Comparison of ENCODE assay signal across 15 cellular contexts in the genomic region with DNA sequence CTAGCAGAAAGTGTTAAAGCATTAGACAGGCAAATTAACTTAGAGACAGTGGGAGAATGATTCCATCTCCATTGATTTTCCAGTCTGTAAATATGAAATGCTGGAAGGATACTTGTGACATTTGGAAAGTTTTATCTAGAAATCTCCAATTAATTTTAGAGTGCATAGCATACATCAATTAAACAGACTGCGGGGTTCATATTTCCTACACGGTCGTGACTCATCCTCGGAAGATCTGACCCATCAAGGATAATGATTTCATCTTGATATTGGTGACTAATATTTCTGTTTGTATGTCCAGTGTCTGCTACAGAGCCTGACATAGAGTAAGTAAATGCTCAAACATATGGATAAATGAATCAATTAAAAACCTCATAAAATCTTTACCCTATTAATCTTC.
DNase-seq lines count a peak whose midpoint lies in the region; ATAC-seq, FAIRE-seq and TF ChIP-seq lines count a peak whose summit lies in the region.
"Had no signal": no experiment of that assay in that cellular context is flagged by ENCODE, and none has a peak within 500 bp of the region (broad histone marks: within the 10 kb centered on the region; RNA-seq: fewer than 3 reads in every experiment).

No MANE protein-coding gene starts in this region.

- H3K9me3 ChIP-seq in astrocyte (ENCODE audit: insufficient read depth, low read depth, low read length): no peaks in the 10 kb centered on the region
- no peaks in the 10 kb centered on the region for H3K9me3 ChIP-seq in psoas muscle
- no peaks in the 10 kb centered on the region for H3K9me3 ChIP-seq in body of pancreas
- H3K9me3 ChIP-seq: SJCRH30 had no signal

- H3K27me3 ChIP-seq in astrocyte (ENCODE audit: insufficient read depth, low read length): no peaks in the 10 kb centered on the region
- no peaks in the 10 kb centered on the region for H3K27me3 ChIP-seq in psoas muscle (ENCODE audit: insufficient read depth in 3 of 3, low read length in 2 of 3)
- no peaks in the 10 kb centered on the region for H3K27me3 ChIP-seq in body of pancreas

- no peaks in the 10 kb centered on the region for H4K20me1 ChIP-seq in astrocyte (ENCODE audit: insufficient read depth, low read length)

- H3K27ac ChIP-seq in astrocyte (ENCODE audit: low read depth, low read length) (peak overlapping the region; percentile 92), psoas muscle (no peak overlapping the region), body of pancreas (no peak overlapping the region)
- H3K27ac ChIP-seq: SJCRH30 had no signal

- H3K4me3 ChIP-seq in astrocyte (ENCODE audit: insufficient read depth, low read depth, low read length) (no peak overlapping the region), fibroblast of villous mesenchyme (ENCODE audit: low read depth, low read length) (no peak overlapping the region), psoas muscle (no peak overlapping the region), body of pancreas (no peak overlapping the region)
- H3K4me3 ChIP-seq: dorsolateral prefrontal cortex, SJCRH30 had no signal

- no peaks in the 10 kb centered on the region for H3K9me3 Mint-ChIP-seq in astrocyte (ENCODE audit: unreplicated experiment)
- no peaks in the 10 kb centered on the region for H3K9me3 Mint-ChIP-seq in stimulated activated effector memory CD8-positive, alpha-beta T cell treated with anti-CD3 and anti-CD28 coated beads, Interleukin-12 subunit alpha, Interleukin-12 subunit beta, amount 100 ng/mL, for 72 hours

- no peak for FAIRE-seq in astrocyte (lab: Jason Lieb, UNC)

- H3K4me2 ChIP-seq in astrocyte (ENCODE audit: low read length): peak overlapping the region; percentile 8

- no peak overlapping the region for H2AFZ ChIP-seq in astrocyte (ENCODE audit: low read depth, low read length)

- H3K79me2 ChIP-seq in astrocyte (ENCODE audit: insufficient read depth, low read length): no peaks in the 10 kb centered on the region

- H3K9ac ChIP-seq in astrocyte (ENCODE audit: low read length): no peak overlapping the region

- in situ Hi-C loops in G401 (cut with HindIII; ENCODE audit: low sequenced_read_pairs): loop anchor here (25.0 kb wide), 1 partner anchor 475 kb away; a partner anchor contains a TSS

- H3K27me3 Mint-ChIP-seq in astrocyte (ENCODE audit: low read depth, unreplicated experiment): no peaks in the 10 kb centered on the region

- H3K4me1 Mint-ChIP-seq in astrocyte (ENCODE audit: low read depth, unreplicated experiment): peaks cover 60% of the 10 kb centered on the region
- H3K4me1 Mint-ChIP-seq in stimulated activated effector memory CD8-positive, alpha-beta T cell treated with anti-CD3 and anti-CD28 coated beads, Interleukin-12 subunit alpha, Interleukin-12 subunit beta, amount 100 ng/mL, for 72 hours: peaks cover 5% of the 10 kb centered on the region

- ATAC-seq in psoas muscle: no peak
- ATAC-seq in stimulated activated effector memory CD8-positive, alpha-beta T cell treated with anti-CD3 and anti-CD28 coated beads, Interleukin-12 subunit alpha, Interleukin-12 subunit beta, amount 100 ng/mL, for 72 hours: no peak
- ATAC-seq in body of pancreas: no peak
- ATAC-seq: left cardiac atrium; stimulated activated naive CD8-positive, alpha-beta T cell treated with anti-CD3 and anti-CD28 coated beads, Interleukin-15, Interleukin-2, amounts not matched to agents 100 U/mL and 50 U/mL, for 24 hours had no signal

- 70 to 84% (median 79%) methylated on average over 4 of the region's 4 CpGs for WGBS in psoas muscle, 3 donors
- 72 to 90% methylated on average over 4 of the region's 4 CpGs for WGBS in body of pancreas, 2 donors

- TF ChIP-seq CTCF in astrocyte (IDR thresholded peaks at IDR 0.05; ENCODE audit: insufficient read depth, low read depth, low read length): no peak
- no peak for TF ChIP-seq CTCF in fibroblast of villous mesenchyme (IDR thresholded peaks at IDR 0.05; ENCODE audit: insufficient read depth, low read depth, low read length)
- no peak for TF ChIP-seq CTCF in psoas muscle (IDR thresholded peaks at IDR 0.05)
- no peak for TF ChIP-seq CTCF in body of pancreas (IDR thresholded peaks at IDR 0.05)

- DNase-seq in A172 (ENCODE audit: low spot score) (peak; percentile 48), HT1080 (ENCODE audit: low read depth) (peak; percentile 81), astrocyte (ENCODE audit: low read depth) (peak; percentile 78), fibroblast of villous mesenchyme (ENCODE audit: low read depth) (peak; percentile 54), psoas muscle (no peak), body of pancreas (no peak), G401 (ENCODE audit: low spot score) (no peak)
- DNase-seq in stimulated activated effector memory CD8-positive, alpha-beta T cell treated with anti-CD3 and anti-CD28 coated beads, Interleukin-12 subunit alpha, Interleukin-12 subunit beta, amount 100 ng/mL, for 72 hours (ENCODE audit: low spot score in 2 of 2): no peak
- DNase-seq: activated CD4-positive, CD25-positive, alpha-beta regulatory T cell treated with anti-CD3 and anti-CD28 coated beads, Interleukin-2, amount 50 U/mL, for 72 hours; aorta; dorsolateral prefrontal cortex; left cardiac atrium; NCI-H187 treated with DMSO at 0.1 percent for 48 hours; SJCRH30; stimulated activated naive CD8-positive, alpha-beta T cell treated with anti-CD3 and anti-CD28 coated beads, Interleukin-15, Interleukin-2, amounts not matched to agents 100 U/mL and 50 U/mL, for 24 hours had no signal

- intact Hi-C loops in psoas muscle (cut with DNase I) (no loop called here), body of pancreas (cut with DNase I) (loop anchor here (10.0 kb wide), 2 partner anchors 332 to 552 kb away; no protein-coding TSS in a partner anchor)

- TF ChIP-seq POLR2A in body of pancreas (IDR thresholded peaks at IDR 0.05): no peak

- no peaks in the 10 kb centered on the region for H3K36me3 Mint-ChIP-seq in astrocyte (ENCODE audit: low read depth, unreplicated experiment)
- H3K36me3 Mint-ChIP-seq in stimulated activated effector memory CD8-positive, alpha-beta T cell treated with anti-CD3 and anti-CD28 coated beads, Interleukin-12 subunit alpha, Interleukin-12 subunit beta, amount 100 ng/mL, for 72 hours: no peaks in the 10 kb centered on the region

- no peaks in the 10 kb centered on the region for H3K36me3 ChIP-seq in astrocyte (ENCODE audit: insufficient read depth, low read length)
- no peaks in the 10 kb centered on the region for H3K36me3 ChIP-seq in psoas muscle (ENCODE audit: insufficient read depth in 1 of 2, low read depth in 1 of 2)
- no peaks in the 10 kb centered on the region for H3K36me3 ChIP-seq in body of pancreas (replicated peaks in 1 of 2; ENCODE audit: insufficient read depth in 1 of 2, low read depth in 2 of 2)
- H3K36me3 ChIP-seq: SJCRH30 had no signal

- H3K4me3 Mint-ChIP-seq in astrocyte (ENCODE audit: unreplicated experiment): no peak overlapping the region
- H3K4me3 Mint-ChIP-seq in stimulated activated effector memory CD8-positive, alpha-beta T cell treated with anti-CD3 and anti-CD28 coated beads, Interleukin-12 subunit alpha, Interleukin-12 subunit beta, amount 100 ng/mL, for 72 hours: no peak overlapping the region

- H3K4me1 ChIP-seq in astrocyte (ENCODE audit: insufficient read depth, low read length): peaks cover 69% of the 10 kb centered on the region
- H3K4me1 ChIP-seq in psoas muscle: peaks cover 10% of the 10 kb centered on the region
- peaks cover 18% of the 10 kb centered on the region for H3K4me1 ChIP-seq in body of pancreas
- H3K4me1 ChIP-seq: SJCRH30 had no signal

- no peak overlapping the region for H3K27ac Mint-ChIP-seq in astrocyte (ENCODE audit: unreplicated experiment)
- H3K27ac Mint-ChIP-seq in stimulated activated effector memory CD8-positive, alpha-beta T cell treated with anti-CD3 and anti-CD28 coated beads, Interleukin-12 subunit alpha, Interleukin-12 subunit beta, amount 100 ng/mL, for 72 hours: no peak overlapping the region

Comparison
In these comparisons a context has a peak if more than half of its experiments do, and no peak if none do; other contexts are left out.
1. DNase-seq: peak in A172 (single experiment), HT1080 (single experiment), astrocyte (single experiment) and fibroblast of villous mesenchyme (single experiment); none in psoas muscle (0 of 2), stimulated activated effector memory CD8-positive, alpha-beta T cell treated with anti-CD3 and anti-CD28 coated beads, Interleukin-12 subunit alpha, Interleukin-12 subunit beta, amount 100 ng/mL, for 72 hours (0 of 2), body of pancreas (0 of 4) and G401 (single experiment).